29 cellular contexts compared by ENCODE assay signal in the genomic region with DNA sequence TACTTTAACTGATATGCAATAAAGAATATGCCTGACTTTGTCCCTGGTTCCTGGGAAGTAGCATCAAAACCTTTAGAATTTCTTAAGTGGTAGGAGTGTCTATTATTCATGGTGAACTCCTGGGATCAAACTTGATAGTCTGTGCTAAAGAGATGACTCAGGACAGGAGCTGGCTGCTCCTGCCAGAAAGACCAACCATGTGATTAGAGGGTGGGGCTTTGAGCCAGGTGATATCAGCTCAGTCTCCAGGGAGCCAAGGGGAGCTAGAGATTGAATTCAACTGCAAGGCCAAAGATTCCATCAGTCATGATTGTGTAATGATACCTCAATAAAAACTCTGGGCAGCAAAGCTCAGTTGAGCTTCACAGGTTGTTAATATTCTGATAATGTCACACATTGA. TPM values are rescaled to one million over a fixed set of nuclear protein-coding genes. Genes with fewer than 3 reads are reported as not detected.
DNase-seq lines count a peak whose midpoint lies in the region; ATAC-seq and TF ChIP-seq lines count a peak whose summit lies in the region.
"Had no signal": no experiment of that assay in that cellular context is flagged by ENCODE, and none has a peak within 500 bp of the region (broad histone marks: within the 10 kb centered on the region; RNA-seq: fewer than 3 reads in every experiment).

No MANE protein-coding gene starts in this region.

- H3K9me3 Mint-ChIP-seq in activated T-cell treated with anti-CD3 and anti-CD28 coated beads, Interleukin-2, amount 50 U/mL, for 72 hours, result no peaks in the 10 kb centered on the region
- no peaks in the 10 kb centered on the region for H3K9me3 Mint-ChIP-seq in activated naive CD8-positive, alpha-beta T cell treated with anti-CD3 and anti-CD28 coated beads for 36 hours
- H3K9me3 Mint-ChIP-seq: activated naive CD4-positive, alpha-beta T cell treated with anti-CD3 and anti-CD28 coated beads for 36 hours; activated T-helper 1 cell treated with anti-CD3 and anti-CD28 coated beads, Interleukin-12 subunit alpha, Interleukin-12 subunit beta, Interleukin-2, Interleukin-4 antibody, amounts not matched to agents 30 ng/mL and 10 ng/mL and 1 ng/mL, durations not matched to agents 14 hours and 24 hours and 36 hours; natural killer cell treated with Interleukin-12 subunit alpha and Interleukin-12 subunit beta and Interleukin-15 and Interleukin-18, amount 100 ng/mL, for 72 hours; stimulated activated naive B cell treated with anti-CD40 and anti-IgM and Interleukin-4, amounts not matched to agents 10 μg/mL and 1 μg/mL and 100 μg/mL, for 72 hours had no signal

- H3K27ac Mint-ChIP-seq in activated T-cell treated with anti-CD3 and anti-CD28 coated beads, Interleukin-2, amount 50 U/mL, for 72 hours, result no peak overlapping the region
- H3K27ac Mint-ChIP-seq in activated naive CD8-positive, alpha-beta T cell treated with anti-CD3 and anti-CD28 coated beads for 36 hours, result no peak overlapping the region
- H3K27ac Mint-ChIP-seq: activated naive CD4-positive, alpha-beta T cell treated with anti-CD3 and anti-CD28 coated beads for 36 hours; activated T-helper 1 cell treated with anti-CD3 and anti-CD28 coated beads, Interleukin-12 subunit alpha, Interleukin-12 subunit beta, Interleukin-2, Interleukin-4 antibody, amounts not matched to agents 30 ng/mL and 10 ng/mL and 1 ng/mL, durations not matched to agents 14 hours and 24 hours and 36 hours; natural killer cell treated with Interleukin-12 subunit alpha and Interleukin-12 subunit beta and Interleukin-15 and Interleukin-18, amount 100 ng/mL, for 72 hours; stimulated activated naive B cell treated with anti-CD40 and anti-IgM and Interleukin-4, amounts not matched to agents 10 μg/mL and 1 μg/mL and 100 μg/mL, for 72 hours; T-helper 17 cell had no signal

- H3K36me3 Mint-ChIP-seq in activated T-cell treated with anti-CD3 and anti-CD28 coated beads, Interleukin-2, amount 50 U/mL, for 72 hours (ENCODE audit: insufficient read depth in 2 of 2), result no peaks in the 10 kb centered on the region
- H3K36me3 Mint-ChIP-seq in activated naive CD8-positive, alpha-beta T cell treated with anti-CD3 and anti-CD28 coated beads for 36 hours, result no peaks in the 10 kb centered on the region
- H3K36me3 Mint-ChIP-seq: natural killer cell treated with Interleukin-12 subunit alpha and Interleukin-12 subunit beta and Interleukin-15 and Interleukin-18, amount 100 ng/mL, for 72 hours; stimulated activated naive B cell treated with anti-CD40 and anti-IgM and Interleukin-4, amounts not matched to agents 10 μg/mL and 1 μg/mL and 100 μg/mL, for 72 hours had no signal

- ATAC-seq in RWPE2 (ENCODE audit: low read depth) (peak; percentile 84), esophagus mucosa (peak; percentile 81), SK-N-SH treated with all-trans-retinoic acid at 6 μM for 48 hours (no peak)
- ATAC-seq in activated T-cell treated with anti-CD3 and anti-CD28 coated beads, Interleukin-2, amount 50 U/mL, for 72 hours (replicated peaks in 1 of 2), result no peak
- ATAC-seq: activated CD4-positive, CD25-positive, alpha-beta regulatory T cell treated with anti-CD3 and anti-CD28 coated beads, Interleukin-2, amount 50 U/mL, for 24 hours; natural killer cell treated with Interleukin-12 subunit alpha and Interleukin-12 subunit beta and Interleukin-15 and Interleukin-18, amount 100 ng/mL, for 72 hours; Right ventricle myocardium inferior; stimulated activated naive B cell treated with anti-CD40 and anti-IgM and Interleukin-4, amounts not matched to agents 10 μg/mL and 1 μg/mL and 100 μg/mL, for 72 hours; T-helper 17 cell had no signal

- H3K4me1 Mint-ChIP-seq in activated T-cell treated with anti-CD3 and anti-CD28 coated beads, Interleukin-2, amount 50 U/mL, for 72 hours (ENCODE audit: low read depth), result no peaks in the 10 kb centered on the region
- H3K4me1 Mint-ChIP-seq in activated naive CD8-positive, alpha-beta T cell treated with anti-CD3 and anti-CD28 coated beads for 36 hours, result no peaks in the 10 kb centered on the region
- H3K4me1 Mint-ChIP-seq: stimulated activated naive B cell treated with anti-CD40 and anti-IgM and Interleukin-4, amounts not matched to agents 10 μg/mL and 1 μg/mL and 100 μg/mL, for 72 hours; T-helper 17 cell had no signal

- H3K4me3 ChIP-seq in MG63, result no peak overlapping the region
- no peak overlapping the region for H3K4me3 ChIP-seq in RWPE2 (ENCODE audit: severe bottlenecking)
- H3K4me3 ChIP-seq: BLaER1, upper lobe of left lung had no signal

- no peak for TF ChIP-seq CTCF in RWPE2 (IDR thresholded peaks at IDR 0.05; ENCODE audit: poor library complexity, severe bottlenecking)

- no peaks in the 10 kb centered on the region for H3K27me3 Mint-ChIP-seq in activated T-cell treated with anti-CD3 and anti-CD28 coated beads, Interleukin-2, amount 50 U/mL, for 72 hours (ENCODE audit: low read depth)
- H3K27me3 Mint-ChIP-seq in activated naive CD8-positive, alpha-beta T cell treated with anti-CD3 and anti-CD28 coated beads for 36 hours, result no peaks in the 10 kb centered on the region
- H3K27me3 Mint-ChIP-seq: stimulated activated naive B cell treated with anti-CD40 and anti-IgM and Interleukin-4, amounts not matched to agents 10 μg/mL and 1 μg/mL and 100 μg/mL, for 72 hours had no signal

- DNase-seq in MG63 (peak; percentile 34), RWPE2 (ENCODE audit: low spot score) (no peak), mucosa of gallbladder (ENCODE audit: low spot score) (peak; percentile 17)
- DNase-seq in activated T-cell treated with anti-CD3 and anti-CD28 coated beads, Interleukin-2, amount 50 U/mL, for 72 hours, result no peak
- no peak for DNase-seq in activated naive CD8-positive, alpha-beta T cell treated with anti-CD3 and anti-CD28 coated beads for 36 hours
- DNase-seq: activated CD4-positive, alpha-beta T cell treated with anti-CD3 and anti-CD28 coated beads, Interleukin-2, amount 50 U/mL, for 4 hours; activated naive CD4-positive, alpha-beta T cell treated with anti-CD3 and anti-CD28 coated beads for 36 hours; amygdala; DMS153; glutamatergic neuron; NCI-H146; NCI-H2107; NCI-H510A treated with DMSO at 0.1 percent for 48 hours; NK-92 treated with Interleukin-12 subunit alpha and Interleukin-12 subunit beta, amount 100 ng/mL, for 24 hours; occipital lobe; SK-N-SH; stimulated activated naive B cell treated with anti-CD40 and anti-IgM and Interleukin-4, amounts not matched to agents 10 μg/mL and 1 μg/mL and 100 μg/mL, for 72 hours; T-helper 17 cell; upper lobe of left lung had no signal

- H3K9me3 ChIP-seq in MG63, result no peaks in the 10 kb centered on the region
- no peaks in the 10 kb centered on the region for H3K9me3 ChIP-seq in RWPE2 (ENCODE audit: severe bottlenecking)
- H3K9me3 ChIP-seq: BLaER1, SK-N-SH, upper lobe of left lung had no signal

- no peak overlapping the region for H3K4me3 Mint-ChIP-seq in activated T-cell treated with anti-CD3 and anti-CD28 coated beads, Interleukin-2, amount 50 U/mL, for 72 hours
- no peak overlapping the region for H3K4me3 Mint-ChIP-seq in activated naive CD8-positive, alpha-beta T cell treated with anti-CD3 and anti-CD28 coated beads for 36 hours
- H3K4me3 Mint-ChIP-seq: activated naive CD4-positive, alpha-beta T cell treated with anti-CD3 and anti-CD28 coated beads for 36 hours; activated T-helper 1 cell treated with anti-CD3 and anti-CD28 coated beads, Interleukin-12 subunit alpha, Interleukin-12 subunit beta, Interleukin-2, Interleukin-4 antibody, amounts not matched to agents 30 ng/mL and 10 ng/mL and 1 ng/mL, durations not matched to agents 14 hours and 24 hours and 36 hours; natural killer cell treated with Interleukin-12 subunit alpha and Interleukin-12 subunit beta and Interleukin-15 and Interleukin-18, amount 100 ng/mL, for 72 hours; stimulated activated naive B cell treated with anti-CD40 and anti-IgM and Interleukin-4, amounts not matched to agents 10 μg/mL and 1 μg/mL and 100 μg/mL, for 72 hours; T-helper 17 cell had no signal

- peaks cover 12% of the 10 kb centered on the region for H3K4me1 ChIP-seq in RWPE2 (ENCODE audit: insufficient read depth, poor library complexity, severe bottlenecking)
- H3K4me1 ChIP-seq: BLaER1 had no signal

- no peaks in the 10 kb centered on the region for H3K36me3 ChIP-seq in MG63
- H3K36me3 ChIP-seq in RWPE2 (ENCODE audit: low read depth), result no peaks in the 10 kb centered on the region
- H3K36me3 ChIP-seq: BLaER1, upper lobe of left lung had no signal

- H3K27me3 ChIP-seq in MG63 (no peaks in the 10 kb centered on the region), RWPE2 (ENCODE audit: insufficient read depth, poor library complexity, severe bottlenecking) (no peaks in the 10 kb centered on the region)
- H3K27me3 ChIP-seq: BLaER1, upper lobe of left lung had no signal

- no peak overlapping the region for H3K27ac ChIP-seq in RWPE2 (ENCODE audit: poor library complexity, severe bottlenecking)
- H3K27ac ChIP-seq: BLaER1, KMS-11, upper lobe of left lung had no signal

TF ChIP-seq in SK-N-SH treated with all-trans-retinoic acid at 6 μM for 48 hours, 23 proteins besides CTCF, POLR2A, EP300 and RAD21 (continues in another document):
- TF ChIP-seq, protein P1, sequence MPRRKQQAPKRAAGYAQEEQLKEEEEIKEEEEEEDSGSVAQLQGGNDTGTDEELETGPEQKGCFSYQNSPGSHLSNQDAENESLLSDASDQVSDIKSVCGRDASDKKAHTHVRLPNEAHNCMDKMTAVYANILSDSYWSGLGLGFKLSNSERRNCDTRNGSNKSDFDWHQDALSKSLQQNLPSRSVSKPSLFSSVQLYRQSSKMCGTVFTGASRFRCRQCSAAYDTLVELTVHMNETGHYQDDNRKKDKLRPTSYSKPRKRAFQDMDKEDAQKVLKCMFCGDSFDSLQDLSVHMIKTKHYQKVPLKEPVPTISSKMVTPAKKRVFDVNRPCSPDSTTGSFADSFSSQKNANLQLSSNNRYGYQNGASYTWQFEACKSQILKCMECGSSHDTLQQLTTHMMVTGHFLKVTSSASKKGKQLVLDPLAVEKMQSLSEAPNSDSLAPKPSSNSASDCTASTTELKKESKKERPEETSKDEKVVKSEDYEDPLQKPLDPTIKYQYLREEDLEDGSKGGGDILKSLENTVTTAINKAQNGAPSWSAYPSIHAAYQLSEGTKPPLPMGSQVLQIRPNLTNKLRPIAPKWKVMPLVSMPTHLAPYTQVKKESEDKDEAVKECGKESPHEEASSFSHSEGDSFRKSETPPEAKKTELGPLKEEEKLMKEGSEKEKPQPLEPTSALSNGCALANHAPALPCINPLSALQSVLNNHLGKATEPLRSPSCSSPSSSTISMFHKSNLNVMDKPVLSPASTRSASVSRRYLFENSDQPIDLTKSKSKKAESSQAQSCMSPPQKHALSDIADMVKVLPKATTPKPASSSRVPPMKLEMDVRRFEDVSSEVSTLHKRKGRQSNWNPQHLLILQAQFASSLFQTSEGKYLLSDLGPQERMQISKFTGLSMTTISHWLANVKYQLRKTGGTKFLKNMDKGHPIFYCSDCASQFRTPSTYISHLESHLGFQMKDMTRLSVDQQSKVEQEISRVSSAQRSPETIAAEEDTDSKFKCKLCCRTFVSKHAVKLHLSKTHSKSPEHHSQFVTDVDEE (CRISPR knock-in tag; IDR thresholded peaks at IDR 0.05), result no peak
- TF ChIP-seq ZNF70 (CRISPR knock-in tag; IDR thresholded peaks at IDR 0.05), result no peak

RNA-seq across cellular contexts. Expression of a gene that starts 20.6 kb away (rescaled TPM):
- total RNA-seq in MG63 (2014; rRNA removed; shearing (Covaris generic); ENCODE audit: low replicate concordance), result not detected in 2 replicates
- total RNA-seq in esophagus mucosa (not detected), mucosa of gallbladder (0.06 TPM)
- total RNA-seq in activated T-cell treated with anti-CD3 and anti-CD28 coated beads, Interleukin-2, amount 50 U/mL, for 72 hours, result not detected
- total RNA-seq in activated naive CD8-positive, alpha-beta T cell treated with anti-CD3 and anti-CD28 coated beads for 36 hours, result not detected
- total RNA-seq: activated naive CD4-positive, alpha-beta T cell treated with anti-CD3 and anti-CD28 coated beads for 36 hours; activated T-helper 1 cell treated with anti-CD3 and anti-CD28 coated beads, Interleukin-12 subunit alpha, Interleukin-12 subunit beta, Interleukin-2, Interleukin-4 antibody, amounts not matched to agents 30 ng/mL and 10 ng/mL and 1 ng/mL, durations not matched to agents 14 hours and 24 hours and 36 hours; endothelial cell of umbilical vein; mononuclear cell; natural killer cell treated with Interleukin-12 subunit alpha and Interleukin-12 subunit beta and Interleukin-15 and Interleukin-18, amount 100 ng/mL, for 72 hours; Right ventricle myocardium inferior; T-helper 17 cell; upper lobe of left lung had no signal

Comparison
In these comparisons a context has a peak if more than half of its experiments do, and no peak if none do; other contexts are left out.
1. DNase-seq: peak in MG63 (single experiment) and mucosa of gallbladder (single experiment); none in RWPE2 (single experiment), activated T-cell treated with anti-CD3 and anti-CD28 coated beads, Interleukin-2, amount 50 U/mL, for 72 hours (0 of 2) and activated naive CD8-positive, alpha-beta T cell treated with anti-CD3 and anti-CD28 coated beads for 36 hours (single experiment).
2. ATAC-seq: peak in RWPE2 (single experiment) and esophagus mucosa (single experiment); none in SK-N-SH treated with all-trans-retinoic acid at 6 μM for 48 hours (single experiment) and activated T-cell treated with anti-CD3 and anti-CD28 coated beads, Interleukin-2, amount 50 U/mL, for 72 hours (0 of 2).